14 cellular contexts compared by ENCODE assay signal in genomic region chr22:21571679-21572078, GRCh38. TPM values are rescaled to one million over a fixed set of nuclear protein-coding genes. Genes with fewer than 3 reads are reported as not detected.
A peak's percentile ranks its signal among the peaks of the same experiment; 100 is the strongest.
DNase-seq lines count a peak whose midpoint lies in the region; ATAC-seq, FAIRE-seq and TF ChIP-seq lines count a peak whose summit lies in the region.
"Had no signal": no experiment of that assay in that cellular context is flagged by ENCODE, and none has a peak within 500 bp of the region (broad histone marks: within the 10 kb centered on the region; RNA-seq: fewer than 3 reads in every experiment).

No MANE protein-coding gene starts in this region.

- no peak for TF ChIP-seq POLR2A in HepG2 (IDR thresholded peaks at IDR 0.05; ENCODE audit: insufficient read depth in 1 of 2, low read depth in 2 of 2, low read length in 2 of 2)
- no peak for TF ChIP-seq POLR2A in right lobe of liver (IDR thresholded peaks at IDR 0.05)

- peaks cover 65% of the 10 kb centered on the region for H3K4me1 Mint-ChIP-seq in activated CD4-positive, alpha-beta memory T cell treated with anti-CD3 and anti-CD28 coated beads, Interleukin-2, amount 10 ng/mL, durations not matched to agents 7 days and 5 days
- peaks cover 43% of the 10 kb centered on the region for H3K4me1 Mint-ChIP-seq in type B pancreatic cell (ENCODE audit: unreplicated experiment)
- peaks cover 39% of the 10 kb centered on the region for H3K4me1 Mint-ChIP-seq in neural progenitor cell

- in situ Hi-C loops in HepG2 (cut with HindIII; ENCODE audit: extremely low pct_ligation_motif_present, low pct_unique_long_range_greater_than_20kb) = no loop called here

- H3K27me3 Mint-ChIP-seq in activated CD4-positive, alpha-beta memory T cell treated with anti-CD3 and anti-CD28 coated beads, Interleukin-2, amount 10 ng/mL, durations not matched to agents 7 days and 5 days = no peaks in the 10 kb centered on the region
- H3K27me3 Mint-ChIP-seq in type B pancreatic cell (no peaks in the 10 kb centered on the region), neural progenitor cell (ENCODE audit: insufficient read depth, low read depth) (peaks cover 4% of the 10 kb centered on the region)

- TF ChIP-seq RAD21 in HepG2 (CRISPR knock-in tag; IDR thresholded peaks at IDR 0.05) = no peak

- H3K36me3 ChIP-seq in HepG2 (replicated peaks in 1 of 2; ENCODE audit: control insufficient read depth in 1 of 2, insufficient read depth in 2 of 2, low read length in 2 of 2) = peaks cover 3 to 10% of the 10 kb centered on the region in 2 experiments; a peak in 3 of 5 replicates
- no peaks in the 10 kb centered on the region for H3K36me3 ChIP-seq in right lobe of liver
- H3K36me3 ChIP-seq in hepatocyte (replicated peaks; ENCODE audit: insufficient read depth, low read depth) = no peaks in the 10 kb centered on the region
- no peaks in the 10 kb centered on the region for H3K36me3 ChIP-seq in neural progenitor cell

- H4K20me1 ChIP-seq in HepG2 (ENCODE audit: insufficient read depth, low read length) (peaks cover 82% of the 10 kb centered on the region), hepatocyte (ENCODE audit: insufficient read depth, poor library complexity, severe bottlenecking) (peaks cover 86% of the 10 kb centered on the region), neural progenitor cell (ENCODE audit: low read depth) (peaks cover 86% of the 10 kb centered on the region)

- H3K9me3 ChIP-seq in HepG2 (ENCODE audit: low read length) = no peaks in the 10 kb centered on the region
- no peaks in the 10 kb centered on the region for H3K9me3 ChIP-seq in right lobe of liver
- no peaks in the 10 kb centered on the region for H3K9me3 ChIP-seq in hepatocyte (ENCODE audit: low read depth)
- H3K9me3 ChIP-seq in neural progenitor cell (ENCODE audit: low read depth) = no peaks in the 10 kb centered on the region

- H3K36me3 Mint-ChIP-seq in activated CD4-positive, alpha-beta memory T cell treated with anti-CD3 and anti-CD28 coated beads, Interleukin-2, amount 10 ng/mL, durations not matched to agents 7 days and 5 days (ENCODE audit: low read depth) = peaks cover 31% of the 10 kb centered on the region
- H3K36me3 Mint-ChIP-seq in type B pancreatic cell (peaks cover 3% of the 10 kb centered on the region), neural progenitor cell (peaks cover 6% of the 10 kb centered on the region)

- CTCF ChIA-PET in HepG2 (lab: Yijun Ruan, JAX; ENCODE audit: low intra/inter-chr PET ratio, low total read pairs) = no interaction called here
- CTCF ChIA-PET in activated CD4-positive, alpha-beta memory T cell treated with anti-CD3 and anti-CD28 coated beads, Interleukin-2, amount 10 ng/mL, durations not matched to agents 7 days and 5 days (lab: Charles Lee) = interaction anchor here (1.1 to 1.2 kb wide), 2 partner anchors 58 to 75 kb away, joined by 4 to 6 read pairs; no protein-coding TSS in a partner anchor

- no peak for DNase-seq in HepG2 (ENCODE audit: low spot score)
- DNase-seq in right lobe of liver = no peak
- no peak for DNase-seq in activated CD4-positive, alpha-beta memory T cell treated with anti-CD3 and anti-CD28 coated beads, Interleukin-2, amount 10 ng/mL, durations not matched to agents 7 days and 5 days
- no peak for DNase-seq in hepatocyte (ENCODE audit: low spot score)
- no peak for DNase-seq in type B pancreatic cell (ENCODE audit: extremely low spot score, unreplicated experiment)
- DNase-seq in neural progenitor cell (ENCODE audit: low spot score) = no peak
- no peak for DNase-seq in stimulated activated CD4-positive, alpha-beta T cell treated with anti-CD3 and anti-CD28 coated beads, Interleukin-2, amount 100 ng/mL, for 24 hours
- DNase-seq in NCI-H446 treated with DMSO at 0.1 percent for 48 hours (lab: John Stamatoyannopoulos, UW) = no peak
- DNase-seq: brain microvascular endothelial cell, H7, NCI-H146, NCI-H345, substantia nigra had no signal

- TF ChIP-seq EP300 in HepG2 (IDR thresholded peaks at IDR 0.05; ENCODE audit: low read depth in 2 of 2, low read length in 2 of 2) (no peak), HepG2 (CRISPR knock-in tag; IDR thresholded peaks at IDR 0.05; ENCODE audit: borderline replicate concordance) (no peak)

- intact Hi-C loops in HepG2 (cut with micrococcal nuclease; ENCODE audit: unreplicated experiment) (no loop called here), right lobe of liver (cut with DNase I) (no loop called here)

- BruUV-seq in HepG2 (replicated peaks; lab: Mats Ljungman, UMichigan) = no TSS peak

- H3K4me1 ChIP-seq in HepG2 (ENCODE audit: insufficient read depth, low read length) = peaks cover 73% of the 10 kb centered on the region
- peaks cover 0 to 66% (median 30%) of the 10 kb centered on the region in 4 donors for H3K4me1 ChIP-seq in right lobe of liver
- H3K4me1 ChIP-seq in hepatocyte (ENCODE audit: insufficient read depth) = peaks cover 50% of the 10 kb centered on the region
- peaks cover 25% of the 10 kb centered on the region for H3K4me1 ChIP-seq in neural progenitor cell

- peak overlapping the region; percentile 54 for H3K4me3 Mint-ChIP-seq in activated CD4-positive, alpha-beta memory T cell treated with anti-CD3 and anti-CD28 coated beads, Interleukin-2, amount 10 ng/mL, durations not matched to agents 7 days and 5 days
- no peak overlapping the region for H3K4me3 Mint-ChIP-seq in type B pancreatic cell
- H3K4me3 Mint-ChIP-seq in neural progenitor cell = no peak overlapping the region

- ATAC-seq in HepG2 (no peak), right lobe of liver (no peak)

- H3K79me2 ChIP-seq in HepG2 (ENCODE audit: insufficient read depth, low read length) (peaks cover 89% of the 10 kb centered on the region), hepatocyte (peaks cover 91% of the 10 kb centered on the region), neural progenitor cell (ENCODE audit: low read depth) (peaks cover 91% of the 10 kb centered on the region)

- no peak overlapping the region for H3K4me3 ChIP-seq in HepG2 (replicated peaks in 1 of 3; ENCODE audit: insufficient read depth in 1 of 3, low read depth in 2 of 3, low read length in 3 of 3)
- no peak overlapping the region for H3K4me3 ChIP-seq in right lobe of liver
- H3K4me3 ChIP-seq in hepatocyte = no peak overlapping the region
- no peak overlapping the region for H3K4me3 ChIP-seq in neural progenitor cell

- peak overlapping the region; percentile 69 for H3K27ac Mint-ChIP-seq in activated CD4-positive, alpha-beta memory T cell treated with anti-CD3 and anti-CD28 coated beads, Interleukin-2, amount 10 ng/mL, durations not matched to agents 7 days and 5 days
- peak overlapping the region; percentile 14 for H3K27ac Mint-ChIP-seq in type B pancreatic cell
- no peak overlapping the region for H3K27ac Mint-ChIP-seq in neural progenitor cell

- H3F3A ChIP-seq in neural progenitor cell (ENCODE audit: low read depth) = peaks cover 21% of the 10 kb centered on the region

- POLR2A ChIA-PET in HepG2 (lab: Yijun Ruan, JAX) = no interaction called here
- POLR2A ChIA-PET in activated CD4-positive, alpha-beta memory T cell treated with anti-CD3 and anti-CD28 coated beads, Interleukin-2, amount 10 ng/mL, durations not matched to agents 7 days and 5 days (lab: Charles Lee) = interaction anchor here (1.0 to 1.5 kb wide), 5 partner anchors 11 to 80 kb away, joined by 3 to 6 read pairs (median 4); partner anchors contain the start of genes SDF2L1 and YDJC

- no peaks in the 10 kb centered on the region for H3K9me3 Mint-ChIP-seq in activated CD4-positive, alpha-beta memory T cell treated with anti-CD3 and anti-CD28 coated beads, Interleukin-2, amount 10 ng/mL, durations not matched to agents 7 days and 5 days
- H3K9me3 Mint-ChIP-seq in type B pancreatic cell (no peaks in the 10 kb centered on the region), neural progenitor cell (no peaks in the 10 kb centered on the region)

- TF ChIP-seq CTCF in HepG2 (CRISPR knock-in tag; IDR thresholded peaks at IDR 0.05) (no peak), right lobe of liver (IDR thresholded peaks at IDR 0.05) (no peak), hepatocyte (IDR thresholded peaks at IDR 0.05; ENCODE audit: poor library complexity) (no peak), type B pancreatic cell (conservative IDR thresholded peaks at IDR 0.05) (no peak), neural progenitor cell (IDR thresholded peaks at IDR 0.05) (no peak)

- 94% methylated on average over 4 of the region's 4 CpGs for WGBS in HepG2 (ENCODE audit: low lambda C conversion rate)
- WGBS in right lobe of liver (ENCODE audit: insufficient coverage, low coverage, low lambda C conversion rate, missing lambda C conversion rate) = 85% methylated on average over 4 of the region's 4 CpGs
- 94% methylated on average over 4 of the region's 4 CpGs for whole genome bisulfite sequencing in hepatocyte (ENCODE audit: low lambda C conversion rate, missing lambda C conversion rate)

- no peaks in the 10 kb centered on the region for H3K9me2 ChIP-seq in hepatocyte (replicated peaks; ENCODE audit: insufficient read depth)

- H3K27ac ChIP-seq in HepG2 (ENCODE audit: extremely low read length, insufficient read depth, low read length) (no peak overlapping the region), right lobe of liver (no peak overlapping the region), hepatocyte (no peak overlapping the region), neural progenitor cell (no peak overlapping the region)
- H3K27ac ChIP-seq: brain microvascular endothelial cell had no signal

- no peaks in the 10 kb centered on the region; a peak in 1 of 5 replicates for H3K27me3 ChIP-seq in HepG2 (ENCODE audit: control insufficient read depth in 1 of 2, insufficient read depth in 2 of 2, low read length in 2 of 2)
- H3K27me3 ChIP-seq in right lobe of liver = no peaks in the 10 kb centered on the region
- no peaks in the 10 kb centered on the region for H3K27me3 ChIP-seq in hepatocyte
- no peaks in the 10 kb centered on the region for H3K27me3 ChIP-seq in neural progenitor cell
- H3K27me3 ChIP-seq: brain microvascular endothelial cell had no signal

- peak overlapping the region; percentile 37; the same call in 1 of the 2 replicates for H3K4me2 ChIP-seq in HepG2 (ENCODE audit: low read depth, low read length)
- peak overlapping the region; percentile 84 for H3K4me2 ChIP-seq in hepatocyte
- no peak overlapping the region for H3K4me2 ChIP-seq in neural progenitor cell

- H3K9ac ChIP-seq in HepG2 (ENCODE audit: insufficient read depth, low read depth, low read length) (no peak overlapping the region), neural progenitor cell (no peak overlapping the region)

- no peak for FAIRE-seq in HepG2 (lab: Jason Lieb, UNC)
- FAIRE-seq: islet of Langerhans had no signal

- H2AFZ ChIP-seq in HepG2 (ENCODE audit: low read length) (no peak overlapping the region), hepatocyte (no peak overlapping the region), neural progenitor cell (replicated peaks) (no peak overlapping the region)

RNA-seq across cellular contexts. Expression of gene UBE2L3, which starts 4.2 kb away (rescaled TPM):
- total RNA-seq in HepG2 (2016; rRNA removed; fragmentation: Illumina TruSeq; extraction: Trizol) = 58.1 and 74.0 TPM in 2 replicates
- 18.9 and 21.0 TPM in 2 replicates for total RNA-seq in HepG2 (2016; cell fraction: cytosol; rRNA removed; fragmentation: Illumina TruSeq; extraction: Trizol; ENCODE audit: low read depth)
- total RNA-seq in HepG2 (2016; cell fraction: insoluble cytoplasmic fraction; rRNA removed; fragmentation: Illumina TruSeq; extraction: Trizol) = 54.7 and 71.2 TPM in 2 replicates
- total RNA-seq in HepG2 (2016; cell fraction: membrane; rRNA removed; fragmentation: Illumina TruSeq; extraction: Trizol) = 28.3 and 30.3 TPM in 2 replicates
- total RNA-seq in HepG2 (2016; cell fraction: nucleus; rRNA removed; fragmentation: Illumina TruSeq; extraction: Trizol) = 19.5 and 20.6 TPM in 2 replicates
- polyA plus RNA-seq in HepG2 (2011; rRNA removed) = 28.4 and 30.2 TPM in 2 replicates
- polyA plus RNA-seq in HepG2 (2011; cell fraction: cytosol; rRNA removed) = 23.5 and 29.7 TPM in 2 replicates
- polyA plus RNA-seq in HepG2 (2011; cell fraction: nucleus; rRNA removed) = 6.3 and 8.9 TPM in 2 replicates
- polyA plus RNA-seq in HepG2 (2012) = 34.6 and 41.4 TPM in 2 replicates
- 22.0 and 22.8 TPM in 2 replicates for polyA plus RNA-seq in HepG2 (2016; cell fraction: cytosol; fragmentation: Illumina TruSeq; extraction: Trizol; ENCODE audit: low read depth)
- 108 and 112 TPM in 2 replicates for polyA plus RNA-seq in HepG2 (2016; cell fraction: insoluble cytoplasmic fraction; fragmentation: Illumina TruSeq; extraction: Trizol; ENCODE audit: low read depth)
- 30.8 and 30.9 TPM in 2 replicates for polyA plus RNA-seq in HepG2 (2016; cell fraction: membrane; fragmentation: Illumina TruSeq; extraction: Trizol; ENCODE audit: low read depth)
- 38.8 and 39.3 TPM in 2 replicates for polyA plus RNA-seq in HepG2 (2016; cell fraction: nucleus; fragmentation: Illumina TruSeq; extraction: Trizol; ENCODE audit: insufficient read depth, low read depth)
- polyA minus RNA-seq in HepG2 (2011; rRNA and poly(A)+ RNA removed; ENCODE audit: low replicate concordance) = 22.7 and 33.2 TPM in 2 replicates
- 16.1 and 16.5 TPM in 2 replicates for polyA minus RNA-seq in HepG2 (2011; cell fraction: cytosol; rRNA and poly(A)+ RNA removed)
- polyA minus RNA-seq in HepG2 (2011; cell fraction: nucleus; rRNA and poly(A)+ RNA removed) = 8.5 and 11.7 TPM in 2 replicates
- total RNA-seq in right lobe of liver = 10 to 100 TPM; 16.8 to 34.4 (median 22.1) TPM
- 10 to 100 TPM; 54.3 to 57.4 TPM for total RNA-seq in activated CD4-positive, alpha-beta memory T cell treated with anti-CD3 and anti-CD28 coated beads, Interleukin-2, amount 10 ng/mL, durations not matched to agents 7 days and 5 days
- 49.3 and 52.0 TPM in 2 replicates for total RNA-seq in hepatocyte
- polyA plus RNA-seq in hepatocyte = 85.7 and 91.0 TPM in 2 replicates
- total RNA-seq in type B pancreatic cell (ENCODE audit: low replicate concordance) = 60.8 and 63.1 TPM in 2 replicates
- 51.9 and 61.2 TPM in 2 replicates for total RNA-seq in neural progenitor cell (ENCODE audit: low replicate concordance)

RNA-seq across cellular contexts. Expression of gene RIMBP3C, which starts 20.4 kb away (rescaled TPM):
- total RNA-seq in HepG2 (2016; rRNA removed; fragmentation: Illumina TruSeq; extraction: Trizol) = 0.11 and 0.15 TPM in 2 replicates
- total RNA-seq in HepG2 (2016; cell fraction: cytosol; rRNA removed; fragmentation: Illumina TruSeq; extraction: Trizol; ENCODE audit: low read depth) = not detected in 2 replicates
- 0.13 and 0.16 TPM in 2 replicates for total RNA-seq in HepG2 (2016; cell fraction: insoluble cytoplasmic fraction; rRNA removed; fragmentation: Illumina TruSeq; extraction: Trizol)
- total RNA-seq in HepG2 (2016; cell fraction: membrane; rRNA removed; fragmentation: Illumina TruSeq; extraction: Trizol) = 0.03 TPM in 1 of 2 replicates, not detected in the other
- total RNA-seq in HepG2 (2016; cell fraction: nucleus; rRNA removed; fragmentation: Illumina TruSeq; extraction: Trizol) = 0.22 TPM in 1 of 2 replicates, not detected in the other
- not detected in 2 replicates for polyA plus RNA-seq in HepG2 (2011; rRNA removed)
- 0.01 TPM in 2 replicates for polyA plus RNA-seq in HepG2 (2011; cell fraction: cytosol; rRNA removed)
- polyA plus RNA-seq in HepG2 (2011; cell fraction: nucleus; rRNA removed) = 0.03 TPM in 1 of 2 replicates, not detected in the other
- polyA plus RNA-seq in HepG2 (2012) = 0.03 TPM in 2 replicates
- not detected in 2 replicates for polyA plus RNA-seq in HepG2 (2016; cell fraction: cytosol; fragmentation: Illumina TruSeq; extraction: Trizol; ENCODE audit: low read depth)
- 0.04 and 0.11 TPM in 2 replicates for polyA plus RNA-seq in HepG2 (2016; cell fraction: insoluble cytoplasmic fraction; fragmentation: Illumina TruSeq; extraction: Trizol; ENCODE audit: low read depth)
- polyA plus RNA-seq in HepG2 (2016; cell fraction: membrane; fragmentation: Illumina TruSeq; extraction: Trizol; ENCODE audit: low read depth) = 0.05 TPM in 1 of 2 replicates, not detected in the other
- not detected in 2 replicates for polyA plus RNA-seq in HepG2 (2016; cell fraction: nucleus; fragmentation: Illumina TruSeq; extraction: Trizol; ENCODE audit: insufficient read depth, low read depth)
- 0.02 and 0.49 TPM in 2 replicates for polyA minus RNA-seq in HepG2 (2011; rRNA and poly(A)+ RNA removed; ENCODE audit: low replicate concordance)
- polyA minus RNA-seq in HepG2 (2011; cell fraction: cytosol; rRNA and poly(A)+ RNA removed) = not detected in 2 replicates
- not detected in 2 replicates for polyA minus RNA-seq in HepG2 (2011; cell fraction: nucleus; rRNA and poly(A)+ RNA removed)
- total RNA-seq in right lobe of liver = under 1 TPM in 3 of 6 experiments, not detected in 3; 0.07 to 0.12 (median 0.09) TPM
- total RNA-seq in activated CD4-positive, alpha-beta memory T cell treated with anti-CD3 and anti-CD28 coated beads, Interleukin-2, amount 10 ng/mL, durations not matched to agents 7 days and 5 days = under 1 TPM; 0.23 to 0.33 TPM
- total RNA-seq in hepatocyte = 0.30 and 0.32 TPM in 2 replicates
- 0.05 TPM in 1 of 2 replicates, not detected in the other for polyA plus RNA-seq in hepatocyte
- total RNA-seq in type B pancreatic cell (ENCODE audit: low replicate concordance) = 0.17 and 0.34 TPM in 2 replicates
- total RNA-seq in neural progenitor cell (ENCODE audit: low replicate concordance) = 0.81 and 1.2 TPM in 2 replicates

RNA-seq across cellular contexts. Expression of gene YDJC, which starts 58.1 kb away (rescaled TPM):
- 27.0 and 32.0 TPM in 2 replicates for total RNA-seq in HepG2 (2016; rRNA removed; fragmentation: Illumina TruSeq; extraction: Trizol)
- total RNA-seq in HepG2 (2016; cell fraction: cytosol; rRNA removed; fragmentation: Illumina TruSeq; extraction: Trizol; ENCODE audit: low read depth) = 18.2 and 18.6 TPM in 2 replicates
- total RNA-seq in HepG2 (2016; cell fraction: insoluble cytoplasmic fraction; rRNA removed; fragmentation: Illumina TruSeq; extraction: Trizol) = 28.2 and 30.6 TPM in 2 replicates
- 30.4 and 39.2 TPM in 2 replicates for total RNA-seq in HepG2 (2016; cell fraction: membrane; rRNA removed; fragmentation: Illumina TruSeq; extraction: Trizol)
- total RNA-seq in HepG2 (2016; cell fraction: nucleus; rRNA removed; fragmentation: Illumina TruSeq; extraction: Trizol) = 14.3 and 16.0 TPM in 2 replicates
- 15.3 and 19.9 TPM in 2 replicates for polyA plus RNA-seq in HepG2 (2011; rRNA removed)
- 15.7 and 30.3 TPM in 2 replicates for polyA plus RNA-seq in HepG2 (2011; cell fraction: cytosol; rRNA removed)
- 42.4 and 43.1 TPM in 2 replicates for polyA plus RNA-seq in HepG2 (2011; cell fraction: nucleus; rRNA removed)
- 10.8 and 14.7 TPM in 2 replicates for polyA plus RNA-seq in HepG2 (2012)
- 20.1 and 25.1 TPM in 2 replicates for polyA plus RNA-seq in HepG2 (2016; cell fraction: cytosol; fragmentation: Illumina TruSeq; extraction: Trizol; ENCODE audit: low read depth)
- polyA plus RNA-seq in HepG2 (2016; cell fraction: insoluble cytoplasmic fraction; fragmentation: Illumina TruSeq; extraction: Trizol; ENCODE audit: low read depth) = 30.6 and 33.5 TPM in 2 replicates
- polyA plus RNA-seq in HepG2 (2016; cell fraction: membrane; fragmentation: Illumina TruSeq; extraction: Trizol; ENCODE audit: low read depth) = 32.1 and 32.9 TPM in 2 replicates
- 31.4 and 34.1 TPM in 2 replicates for polyA plus RNA-seq in HepG2 (2016; cell fraction: nucleus; fragmentation: Illumina TruSeq; extraction: Trizol; ENCODE audit: insufficient read depth, low read depth)
- polyA minus RNA-seq in HepG2 (2011; rRNA and poly(A)+ RNA removed; ENCODE audit: low replicate concordance) = 24.6 and 29.4 TPM in 2 replicates
- polyA minus RNA-seq in HepG2 (2011; cell fraction: cytosol; rRNA and poly(A)+ RNA removed) = 8.5 and 10.8 TPM in 2 replicates
- 11.7 and 13.1 TPM in 2 replicates for polyA minus RNA-seq in HepG2 (2011; cell fraction: nucleus; rRNA and poly(A)+ RNA removed)
- 10 to 100 TPM in 2 of 6 experiments, 1 to 10 TPM in 4; 7.1 to 29.0 (median 7.8) TPM for total RNA-seq in right lobe of liver
- total RNA-seq in activated CD4-positive, alpha-beta memory T cell treated with anti-CD3 and anti-CD28 coated beads, Interleukin-2, amount 10 ng/mL, durations not matched to agents 7 days and 5 days = 10 to 100 TPM; 37.1 to 38.0 TPM
- 24.1 and 34.6 TPM in 2 replicates for total RNA-seq in hepatocyte
- 44.5 and 49.8 TPM in 2 replicates for polyA plus RNA-seq in hepatocyte
- total RNA-seq in type B pancreatic cell (ENCODE audit: low replicate concordance) = 20.7 and 24.5 TPM in 2 replicates
- total RNA-seq in neural progenitor cell (ENCODE audit: low replicate concordance) = 4.8 and 23.4 TPM in 2 replicates
